In genomic region chr4:7242766-7243165, GRCh38 we compare ENCODE assay signal across 19 cellular contexts. TPM values are rescaled to one million over a fixed set of nuclear protein-coding genes. Genes with fewer than 3 reads are reported as not detected.
DNase-seq lines count a peak whose midpoint lies in the region; ATAC-seq and TF ChIP-seq lines count a peak whose summit lies in the region.
"Had no signal": no experiment of that assay in that cellular context is flagged by ENCODE, and none has a peak within 500 bp of the region (broad histone marks: within the 10 kb centered on the region; RNA-seq: fewer than 3 reads in every experiment).

No MANE protein-coding gene starts in this region.

- H3K4me1 Mint-ChIP-seq in stimulated activated effector memory CD8-positive, alpha-beta T cell treated with anti-CD3 and anti-CD28 coated beads, Interleukin-12 subunit alpha, Interleukin-12 subunit beta, amount 100 ng/mL, for 72 hours, result no peaks in the 10 kb centered on the region
- H3K4me1 Mint-ChIP-seq: GM23338 had no signal

- DNase-seq in Right ventricle myocardium superior (peak; percentile 13), right atrium auricular region (ENCODE audit: low spot score) (no peak), medulla oblongata (ENCODE audit: extremely low spot score) (no peak), mesenteric fat pad (ENCODE audit: low spot score) (no peak), SKM-1 treated with dmso at 0.1 percent for 144 hours (lab: John Stamatoyannopoulos, UW; ENCODE audit: unreplicated experiment) (no peak)
- no peak for DNase-seq in stimulated activated effector memory CD8-positive, alpha-beta T cell treated with anti-CD3 and anti-CD28 coated beads, Interleukin-12 subunit alpha, Interleukin-12 subunit beta, amount 100 ng/mL, for 72 hours (ENCODE audit: low spot score in 2 of 2)
- DNase-seq: AML-193; Caco-2; CD4-positive, alpha-beta T cell; DMS153; DMS79; GDM1; HCEC 1CT; IMR-90 had no signal

- ATAC-seq in Right ventricle myocardium superior (ENCODE audit: poor library complexity), result no peak
- no peak for ATAC-seq in stimulated activated effector memory CD8-positive, alpha-beta T cell treated with anti-CD3 and anti-CD28 coated beads, Interleukin-12 subunit alpha, Interleukin-12 subunit beta, amount 100 ng/mL, for 72 hours
- ATAC-seq: A549, GM23338 had no signal

- H3K9me3 Mint-ChIP-seq in stimulated activated effector memory CD8-positive, alpha-beta T cell treated with anti-CD3 and anti-CD28 coated beads, Interleukin-12 subunit alpha, Interleukin-12 subunit beta, amount 100 ng/mL, for 72 hours, result peaks cover 6% of the 10 kb centered on the region
- H3K9me3 Mint-ChIP-seq: CD4-positive, alpha-beta T cell had no signal

- intact Hi-C loops in Right ventricle myocardium superior (cut with DNase I), result no loop called here

- H3K27ac ChIP-seq in right atrium auricular region (no peak overlapping the region), layer of hippocampus (ENCODE audit: low read depth, low read length) (peak overlapping the region; percentile 73)
- H3K27ac ChIP-seq: 22Rv1, A549, C4-2B had no signal

- no peak overlapping the region for H3K4me3 ChIP-seq in right atrium auricular region
- H3K4me3 ChIP-seq: A549, GM23338 had no signal

- H3K36me3 Mint-ChIP-seq in stimulated activated effector memory CD8-positive, alpha-beta T cell treated with anti-CD3 and anti-CD28 coated beads, Interleukin-12 subunit alpha, Interleukin-12 subunit beta, amount 100 ng/mL, for 72 hours, result no peaks in the 10 kb centered on the region

- no peak for TF ChIP-seq CTCF in right atrium auricular region (IDR thresholded peaks at IDR 0.05)

- no peaks in the 10 kb centered on the region for H3K36me3 ChIP-seq in right atrium auricular region

- H3K4me3 Mint-ChIP-seq in stimulated activated effector memory CD8-positive, alpha-beta T cell treated with anti-CD3 and anti-CD28 coated beads, Interleukin-12 subunit alpha, Interleukin-12 subunit beta, amount 100 ng/mL, for 72 hours, result no peak overlapping the region
- H3K4me3 Mint-ChIP-seq: CD4-positive, alpha-beta T cell; GM23338 had no signal

- H3K27ac Mint-ChIP-seq in stimulated activated effector memory CD8-positive, alpha-beta T cell treated with anti-CD3 and anti-CD28 coated beads, Interleukin-12 subunit alpha, Interleukin-12 subunit beta, amount 100 ng/mL, for 72 hours, result peak overlapping the region; percentile 53
- H3K27ac Mint-ChIP-seq: CD4-positive, alpha-beta T cell; GM23338 had no signal

- H3K9me3 ChIP-seq in right atrium auricular region, result no peaks in the 10 kb centered on the region
- H3K9me3 ChIP-seq: A549, Caco-2 had no signal

- H3K27me3 ChIP-seq in right atrium auricular region (no peaks in the 10 kb centered on the region), layer of hippocampus (ENCODE audit: control insufficient read depth, insufficient read depth, low read length) (no peaks in the 10 kb centered on the region)

- H3K4me1 ChIP-seq in right atrium auricular region, result peaks cover 0 to 17% of the 10 kb centered on the region in 2 donors
- H3K4me1 ChIP-seq: A549, Caco-2 had no signal

RNA-seq across cellular contexts. Expression of gene SORCS2, which starts 50.4 kb away (rescaled TPM):
- total RNA-seq in Right ventricle myocardium superior (1.2 TPM), right atrium auricular region (1 to 10 TPM; 1.5 to 1.7 TPM), mesenteric fat pad (1.9 TPM)
- total RNA-seq: CD4-positive, alpha-beta T cell had no signal
